ENCODE assay signal across 7 cellular contexts in genomic region chr9:97038909-97039781, GRCh38. TPM values are rescaled to one million over a fixed set of nuclear protein-coding genes. Genes with fewer than 3 reads are reported as not detected.
DNase-seq lines count a peak whose midpoint lies in the region; ATAC-seq and TF ChIP-seq lines count a peak whose summit lies in the region.

TSS of gene CTSV (minus strand) at chr9:97039142. CDS start at chr9:97038043, 1,099 bp downstream.

- H3K4me3 ChIP-seq in cardiac fibroblast (replicated peaks in 1 of 2; ENCODE audit: low read depth in 2 of 2, low read length in 2 of 2), result peak within 1 kb of the TSS; percentile 53 to 55

- CTCF ChIA-PET in WTC11 (lab: Charles Lee), result interaction anchor here (1.4 to 2.2 kb wide), 4 partner anchors 38 to 185 kb away, joined by 4 to 7 read pairs (median 6); partner anchors contain the start of gene ZNF782

- DNase-seq in NCI-H2171 (lab: John Stamatoyannopoulos, UW) (peak; percentile 93), WTC11 (ENCODE audit: low spot score) (peak; percentile 96), cardiac fibroblast (ENCODE audit: low read depth in 2 of 2) (peak; percentile 77 to 83), islet precursor cell (peak; percentile 99)
- peak; percentile 82 for DNase-seq in stimulated activated CD4-positive, alpha-beta T cell treated with anti-CD3 and anti-CD28 coated beads, Interleukin-12 subunit alpha, Interleukin-12 subunit beta, amount 100 ng/mL, for 4 hours

- peaks cover 9% of the 10 kb centered on the region for H3K9me3 Mint-ChIP-seq in WTC11

- H3K36me3 Mint-ChIP-seq in WTC11, result peaks cover 40% of the 10 kb centered on the region

- peak within 1 kb of the TSS; percentile 92 for H3K4me3 Mint-ChIP-seq in WTC11

- ATAC-seq in GM18858 (IDR thresholded peaks at IDR 0.05; ENCODE audit: unreplicated experiment) (peak; percentile 86), HG03066 (IDR thresholded peaks at IDR 0.05; ENCODE audit: low read depth, unreplicated experiment) (peak; percentile 98), WTC11 (peak; percentile 97)

- POLR2A ChIA-PET in WTC11 (lab: Charles Lee), result interaction anchor here (0.6 to 2.4 kb wide), 8 partner anchors 10 to 424 kb away, joined by 3 to 14 read pairs (median 4); no protein-coding TSS in a partner anchor

- TF ChIP-seq CTCF in WTC11 (IDR thresholded peaks at IDR 0.05) (no peak), cardiac fibroblast (IDR thresholded peaks at IDR 0.05; ENCODE audit: low read depth, low read length) (no peak)

- peak within 1 kb of the TSS; percentile 98 for H3K27ac Mint-ChIP-seq in WTC11

- peaks cover 17% of the 10 kb centered on the region for H3K4me1 Mint-ChIP-seq in WTC11

- H3K27me3 Mint-ChIP-seq in WTC11 (ENCODE audit: low read depth), result peaks cover 35% of the 10 kb centered on the region

TF ChIP-seq in WTC11, 78 proteins besides CTCF, POLR2A, EP300 and RAD21 (continues in another document):
- TF ChIP-seq E2F5 (CRISPR knock-in tag; IDR thresholded peaks at IDR 0.05) (peak; percentile 68; the same call in 1 of the 2 replicates), EMX1 (CRISPR knock-in tag; IDR thresholded peaks at IDR 0.05) (no peak), FOXP4 (CRISPR knock-in tag; IDR thresholded peaks at IDR 0.05) (no peak; the same call in 1 of the 2 replicates), TEAD1 (CRISPR knock-in tag; IDR thresholded peaks at IDR 0.05) (no peak), NR1H2 (CRISPR knock-in tag; IDR thresholded peaks at IDR 0.05) (no peak), CREB1 (CRISPR knock-in tag; IDR thresholded peaks at IDR 0.05) (0 out of 2 replicates have a peak, but pooled peaks have one; percentile 31), ZNF425 (CRISPR knock-in tag; conservative IDR thresholded peaks at IDR 0.05) (no peak), STAT6 (CRISPR knock-in tag; conservative IDR thresholded peaks at IDR 0.05; ENCODE audit: low read depth) (no peak), ATF2 (CRISPR knock-in tag; IDR thresholded peaks at IDR 0.05; ENCODE audit: borderline replicate concordance, low read depth) (0 out of 2 replicates have a peak, but pooled peaks have one; percentile 24), MYBL2 (CRISPR knock-in tag; IDR thresholded peaks at IDR 0.05) (0 out of 2 replicates have a peak, but pooled peaks have one; percentile 27), SP1 (CRISPR knock-in tag; conservative IDR thresholded peaks at IDR 0.05) (peak; percentile 91), ESRRA (CRISPR knock-in tag; IDR thresholded peaks at IDR 0.05; ENCODE audit: borderline replicate concordance) (no peak), ZNF281 (CRISPR knock-in tag; IDR thresholded peaks at IDR 0.05) (peak; percentile 31; the same call in 1 of the 2 replicates), NFE2L1 (CRISPR knock-in tag; IDR thresholded peaks at IDR 0.05) (peak; percentile 63), NFYB (CRISPR knock-in tag; conservative IDR thresholded peaks at IDR 0.05; ENCODE audit: low read depth) (peak; percentile 39; the same call in 1 of the 2 replicates)

RNA-seq across cellular contexts. Expression of gene CTSV, which starts in this region (rescaled TPM):
- total RNA-seq in WTC11 (2021), result 61.3 to 68.4 TPM (median 64.5 TPM) in 3 replicates

Comparison
In these comparisons a context has a peak if more than half of its experiments do, and no peak if none do; other contexts are left out.
1. Peak in every context shown above with its lines: DNase-seq, ATAC-seq and H3K4me3 ChIP-seq.